Comparison of ENCODE assay signal across 8 cellular contexts in genomic region chr6:33212857-33213165, GRCh38. TPM values are rescaled to one million over a fixed set of nuclear protein-coding genes. Genes with fewer than 3 reads are reported as not detected.
DNase-seq lines count a peak whose midpoint lies in the region; ATAC-seq, FAIRE-seq and TF ChIP-seq lines count a peak whose summit lies in the region.

No MANE protein-coding gene starts in this region.

- H3K4me3 ChIP-seq in ACC112 (ENCODE audit: low read depth, low read length) (peak overlapping the region; percentile 74), dorsolateral prefrontal cortex (peak overlapping the region; percentile 25 to 76 (median 57))
- H3K4me3 ChIP-seq in effector memory CD4-positive, alpha-beta T cell (ENCODE audit: insufficient read depth, low read depth, low read length, poor library complexity, severe bottlenecking), result no peak overlapping the region

- no peaks in the 10 kb centered on the region for H3K79me2 ChIP-seq in ACC112 (ENCODE audit: control insufficient read depth, insufficient read depth, low read length, unreplicated experiment)

- H3K27me3 ChIP-seq in ACC112 (ENCODE audit: insufficient read depth, low read length) (no peaks in the 10 kb centered on the region), dorsolateral prefrontal cortex (peaks cover 0 to 7% (median 0%) of the 10 kb centered on the region in 45 donors)
- H3K27me3 ChIP-seq in effector memory CD4-positive, alpha-beta T cell (replicated peaks; ENCODE audit: control insufficient read depth, insufficient read depth, low read length, poor library complexity, severe bottlenecking), result peaks cover 14% of the 10 kb centered on the region

- no peaks in the 10 kb centered on the region for H3K36me3 ChIP-seq in ACC112 (ENCODE audit: insufficient read depth, low read length)
- H3K36me3 ChIP-seq in effector memory CD4-positive, alpha-beta T cell (ENCODE audit: control insufficient read depth, insufficient read depth, low read length), result peaks cover 7% of the 10 kb centered on the region

- H3K9me3 ChIP-seq in effector memory CD4-positive, alpha-beta T cell (ENCODE audit: control insufficient read depth, low read length), result no peaks in the 10 kb centered on the region

- H2AFZ ChIP-seq in ACC112 (ENCODE audit: low read length, unreplicated experiment), result peak overlapping the region; percentile 2

- intact Hi-C loops in dorsolateral prefrontal cortex (cut with DNase I), result no loop called here
- intact Hi-C loops in natural killer cell (cut with micrococcal nuclease), result no loop called here

- H3K27ac Mint-ChIP-seq in natural killer cell, result no peak overlapping the region

- H3K4me1 ChIP-seq in ACC112 (ENCODE audit: control insufficient read depth, insufficient read depth, low read length, unreplicated experiment), result peaks cover 10% of the 10 kb centered on the region
- H3K4me1 ChIP-seq in effector memory CD4-positive, alpha-beta T cell (ENCODE audit: control insufficient read depth, insufficient read depth, low read length, poor library complexity, severe bottlenecking), result peaks cover 15% of the 10 kb centered on the region

- TF ChIP-seq CTCF in dorsolateral prefrontal cortex (IDR thresholded peaks at IDR 0.05 in 54 of 56, conservative IDR thresholded peaks at IDR 0.05 in 2 of 56; ENCODE audit: low read depth in 1 of 56, partially characterized antibody in 56 of 56) (no peak), natural killer cell (IDR thresholded peaks at IDR 0.05) (no peak)

- H3K27me3 Mint-ChIP-seq in natural killer cell (ENCODE audit: low read depth in 2 of 2), result peaks cover 29 to 36% of the 10 kb centered on the region in 2 donors

- H3K27ac ChIP-seq in ACC112 (ENCODE audit: low read depth, low read length) (no peak overlapping the region), dorsolateral prefrontal cortex (peak overlapping the region in 6 of 59 donors; percentile 2 to 75 (median 30))
- H3K27ac ChIP-seq in effector memory CD4-positive, alpha-beta T cell (ENCODE audit: insufficient read depth, low read length, poor library complexity, severe bottlenecking), result no peak overlapping the region

- DNase-seq in HTR-8/SVneo (ENCODE audit: insufficient read length, low spot score), result no peak
- DNase-seq in dorsolateral prefrontal cortex, result peak in 1 of 10 donors; percentile 19
- DNase-seq in natural killer cell, result no peak
- no peak for DNase-seq in HCEC 1CT
- no peak for DNase-seq in effector memory CD4-positive, alpha-beta T cell
- no peak for DNase-seq in kidney tubule cell (ENCODE audit: low spot score)
- DNase-seq in mucosa of gallbladder (ENCODE audit: low spot score), result no peak

- H3K9me3 Mint-ChIP-seq in natural killer cell, result no peaks in the 10 kb centered on the region

- H3K36me3 Mint-ChIP-seq in natural killer cell, result no peaks in the 10 kb centered on the region

- peak overlapping the region; percentile 18 for H3K4me3 Mint-ChIP-seq in natural killer cell

- no peak for ATAC-seq in natural killer cell

- FAIRE-seq in HTR-8/SVneo (lab: Jason Lieb, UNC), result peak; percentile 63

- peaks cover 24 to 41% of the 10 kb centered on the region in 2 donors for H3K4me1 Mint-ChIP-seq in natural killer cell

RNA-seq across cellular contexts. Expression of gene RING1, which starts 4.5 kb away (rescaled TPM):
- total RNA-seq in dorsolateral prefrontal cortex (10 to 100 TPM; 36.6 to 62.1 (median 48.0) TPM), natural killer cell (10 to 100 TPM; 34.5 to 40.3 (median 36.5) TPM), mucosa of gallbladder (50.9 TPM)

RNA-seq across cellular contexts. Expression of gene HSD17B8, which starts 8.4 kb away (rescaled TPM):
- total RNA-seq in dorsolateral prefrontal cortex (10 to 100 TPM in 2 of 120 experiments, 1 to 10 TPM in 118; 2.0 to 15.0 (median 5.2) TPM), natural killer cell (1 to 10 TPM; 5.4 to 7.7 (median 6.8) TPM), mucosa of gallbladder (13.6 TPM)

RNA-seq across cellular contexts. Expression of gene SLC39A7, which starts 12.1 kb away (rescaled TPM):
- total RNA-seq in dorsolateral prefrontal cortex (10 to 100 TPM; 23.7 to 48.3 (median 35.6) TPM), natural killer cell (10 to 100 TPM; 38.9 to 45.7 (median 45.6) TPM), mucosa of gallbladder (120 TPM)

RNA-seq across cellular contexts. Expression of gene RXRB, which starts 12.3 kb away (rescaled TPM):
- 10 to 100 TPM; 47.2 to 81.0 (median 62.9) TPM for total RNA-seq in dorsolateral prefrontal cortex
- 10 to 100 TPM; 72.3 to 96.4 (median 73.9) TPM for total RNA-seq in natural killer cell
- 56.8 TPM for total RNA-seq in mucosa of gallbladder

RNA-seq across cellular contexts. Expression of gene COL11A2, which starts 20.5 kb away (rescaled TPM):
- total RNA-seq in dorsolateral prefrontal cortex (10 to 100 TPM in 31 of 120 experiments, 1 to 10 TPM in 89; 3.6 to 21.1 (median 8.3) TPM), natural killer cell (1 to 10 TPM in 1 of 3 donors, under 1 TPM in 2; 0.93 to 2.0 (median 0.94) TPM), mucosa of gallbladder (0.66 TPM)
